25 cellular contexts compared by ENCODE assay signal in the genomic region with DNA sequence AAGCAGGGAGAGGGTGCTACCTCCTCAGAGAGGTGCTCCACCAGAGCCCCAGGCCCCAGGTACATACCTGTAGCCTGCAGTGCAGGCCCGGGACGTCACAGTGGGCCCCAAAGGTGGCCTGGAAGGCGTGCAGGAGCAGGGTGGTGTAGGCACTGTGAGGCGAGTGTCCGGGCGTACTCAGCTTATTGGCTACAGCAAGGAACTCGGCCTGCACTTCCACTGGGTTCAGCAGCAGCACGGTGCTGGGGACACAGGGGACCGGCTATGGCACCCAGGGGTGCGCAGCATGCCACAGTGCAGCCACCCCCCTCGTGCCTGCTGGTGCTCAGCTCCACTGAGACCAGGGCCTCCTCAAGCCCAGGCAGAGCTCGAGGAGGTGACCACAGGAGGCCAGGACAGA. TPM values are rescaled to one million over a fixed set of nuclear protein-coding genes. Genes with fewer than 3 reads are reported as not detected.
"Had no signal": no experiment of that assay in that cellular context is flagged by ENCODE, and none has a peak within 500 bp of the region (broad histone marks: within the 10 kb centered on the region; RNA-seq: fewer than 3 reads in every experiment).

No MANE protein-coding gene starts in this region.

- H3K27me3 ChIP-seq: gastrocnemius medialis, neural progenitor cell, sigmoid colon, testis, tibial nerve, upper lobe of left lung had no signal

- H3K9me3 Mint-ChIP-seq: memory B cell; nephron; neural progenitor cell; stimulated activated memory B cell treated with anti-CD40 and anti-IgM and Interleukin-4, amounts not matched to agents 10 μg/mL and 1 μg/mL and 100 μg/mL, for 72 hours had no signal

- ATAC-seq: esophagus mucosa; gastrocnemius medialis; right cardiac atrium; stimulated activated memory B cell treated with anti-CD40 and anti-IgM and Interleukin-4, amounts not matched to agents 10 μg/mL and 1 μg/mL and 100 μg/mL, for 72 hours; stimulated activated naive CD8-positive, alpha-beta T cell treated with anti-CD3 and anti-CD28 coated beads, Interleukin-15, Interleukin-2, amounts not matched to agents 100 U/mL and 50 U/mL, for 24 hours had no signal

- H3K27ac Mint-ChIP-seq: memory B cell; nephron; neural progenitor cell; stimulated activated memory B cell treated with anti-CD40 and anti-IgM and Interleukin-4, amounts not matched to agents 10 μg/mL and 1 μg/mL and 100 μg/mL, for 72 hours had no signal

- DNase-seq: cortex of kidney; dorsolateral prefrontal cortex; effector CD4-positive, alpha-beta T cell; foreskin fibroblast; gastrocnemius medialis; head of caudate nucleus; left ventricle myocardium superior; nucleus accumbens; right cardiac atrium; sigmoid colon; stimulated activated CD4-positive, alpha-beta T cell treated with anti-CD3 and anti-CD28 coated beads, Interleukin-4, amount 100 ng/mL, for 4 hours; stimulated activated naive CD8-positive, alpha-beta T cell treated with anti-CD3 and anti-CD28 coated beads, Interleukin-15, Interleukin-2, amounts not matched to agents 100 U/mL and 50 U/mL, for 24 hours; substantia nigra; testis; upper lobe of left lung had no signal

- H3K9ac ChIP-seq: neural progenitor cell had no signal

- H3K4me3 Mint-ChIP-seq: memory B cell; nephron; neural progenitor cell; stimulated activated memory B cell treated with anti-CD40 and anti-IgM and Interleukin-4, amounts not matched to agents 10 μg/mL and 1 μg/mL and 100 μg/mL, for 72 hours had no signal

- H3K36me3 Mint-ChIP-seq: neural progenitor cell had no signal

- H3K27me3 Mint-ChIP-seq: memory B cell; stimulated activated memory B cell treated with anti-CD40 and anti-IgM and Interleukin-4, amounts not matched to agents 10 μg/mL and 1 μg/mL and 100 μg/mL, for 72 hours had no signal

- H3K27ac ChIP-seq: dorsolateral prefrontal cortex, epithelial cell of prostate, gastrocnemius medialis, neural progenitor cell, prostate gland, sigmoid colon, testis, tibial nerve, upper lobe of left lung had no signal

- H3K4me3 ChIP-seq: dorsolateral prefrontal cortex, gastrocnemius medialis, lung, neural progenitor cell, prostate gland, sigmoid colon, testis, tibial nerve, upper lobe of left lung had no signal

- H3K4me2 ChIP-seq: neural progenitor cell had no signal

- H3K36me3 ChIP-seq: gastrocnemius medialis, neural progenitor cell, prostate gland, sigmoid colon had no signal

- H3K9me3 ChIP-seq: gastrocnemius medialis, prostate gland, sigmoid colon, testis, tibial nerve, upper lobe of left lung had no signal

- H3K4me1 ChIP-seq: gastrocnemius medialis, prostate gland had no signal

- H2AFZ ChIP-seq: neural progenitor cell had no signal

RNA-seq across cellular contexts. Expression of gene PIK3R6, which starts 23.2 kb away (rescaled TPM):
- total RNA-seq: osteocyte had no signal
